Comparison of ENCODE assay signal across 9 cellular contexts in the genomic region with DNA sequence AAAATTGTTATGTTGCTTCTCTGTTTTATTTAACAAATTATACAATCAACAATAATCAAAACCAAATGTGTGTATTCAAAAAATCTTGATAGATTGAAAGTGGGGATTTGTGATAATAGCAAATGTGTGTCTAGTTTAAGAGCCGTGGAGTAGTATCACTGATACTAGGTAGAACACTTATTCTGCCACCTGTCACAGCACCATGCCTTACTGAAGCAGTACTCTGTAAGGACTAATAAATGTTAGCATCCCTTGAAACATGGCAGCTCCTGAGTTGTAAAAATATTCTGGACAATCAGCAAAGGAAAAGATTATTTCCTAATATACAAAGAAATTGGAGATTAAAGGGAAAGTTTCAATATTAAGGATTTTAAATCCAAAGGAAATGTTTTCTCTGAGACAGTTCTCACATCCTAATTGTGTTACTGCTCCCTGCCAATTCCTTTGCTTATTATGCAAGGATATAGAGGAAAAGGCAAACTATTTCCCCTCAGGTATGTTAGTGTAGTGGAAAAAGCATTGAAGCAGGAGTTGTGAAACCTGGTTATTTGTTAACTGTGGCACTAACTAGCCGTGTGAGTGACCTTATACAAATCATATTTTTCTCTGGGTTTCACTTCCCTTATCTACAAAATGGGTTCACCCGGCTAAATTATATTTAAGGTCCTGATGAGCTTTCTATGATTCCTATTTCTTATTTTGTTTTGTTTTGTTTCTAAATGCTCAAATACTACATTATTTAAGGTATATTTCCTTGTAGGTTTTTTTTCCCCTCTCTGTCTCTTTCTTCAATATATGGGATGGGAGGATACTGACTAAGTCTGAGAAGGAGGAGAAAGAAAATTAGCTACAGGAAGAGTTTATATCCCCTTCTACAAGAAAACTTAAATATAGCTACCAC.
DNase-seq lines count a peak whose midpoint lies in the region; ATAC-seq, FAIRE-seq and TF ChIP-seq lines count a peak whose summit lies in the region.
"Had no signal": no experiment of that assay in that cellular context is flagged by ENCODE, and none has a peak within 500 bp of the region (broad histone marks: within the 10 kb centered on the region; RNA-seq: fewer than 3 reads in every experiment).

No MANE protein-coding gene starts in this region.

- FAIRE-seq in colon (lab: Jason Lieb, UNC), result peak; percentile 43

- no peaks in the 10 kb centered on the region for H3K27me3 ChIP-seq in prostate gland (replicated peaks; ENCODE audit: insufficient read depth)

- H3K4me1 ChIP-seq in prostate gland (replicated peaks), result no peaks in the 10 kb centered on the region

- no peak for DNase-seq in prostate gland (ENCODE audit: low spot score)
- DNase-seq in DMS153 treated with DMSO at 0.1 percent for 48 hours (lab: John Stamatoyannopoulos, UW; ENCODE audit: unreplicated experiment), result no peak
- no peak for DNase-seq in NCI-H2227 (lab: John Stamatoyannopoulos, UW; ENCODE audit: unreplicated experiment)
- DNase-seq in NCI-H748 (lab: John Stamatoyannopoulos, UW; ENCODE audit: unreplicated experiment), result no peak
- no peak for DNase-seq in AG08395 (ENCODE audit: low spot score)

- H3K9me3 ChIP-seq in prostate gland, result no peaks in the 10 kb centered on the region

- peak overlapping the region; percentile 16 to 35 for H3K27ac ChIP-seq in prostate gland
- H3K27ac ChIP-seq: VCaP had no signal

- no peaks in the 10 kb centered on the region for H3K36me3 ChIP-seq in prostate gland

- ATAC-seq in GM19467 (IDR thresholded peaks at IDR 0.05; ENCODE audit: unreplicated experiment) (peak; percentile 75), HG03378 (IDR thresholded peaks at IDR 0.05; ENCODE audit: unreplicated experiment) (peak; percentile 74)

- peak overlapping the region in 1 of 2 donors; percentile 8 for H3K4me3 ChIP-seq in prostate gland

- TF ChIP-seq POLR2A in prostate gland (IDR thresholded peaks at IDR 0.05), result no peak

- intact Hi-C loops in prostate gland (cut with DNase I), result no loop called here

- WGBS in prostate gland, result 72% methylated on average over 3 of the region's 3 CpGs

- TF ChIP-seq CTCF in prostate gland (IDR thresholded peaks at IDR 0.05), result no peak
